In the genomic region with DNA sequence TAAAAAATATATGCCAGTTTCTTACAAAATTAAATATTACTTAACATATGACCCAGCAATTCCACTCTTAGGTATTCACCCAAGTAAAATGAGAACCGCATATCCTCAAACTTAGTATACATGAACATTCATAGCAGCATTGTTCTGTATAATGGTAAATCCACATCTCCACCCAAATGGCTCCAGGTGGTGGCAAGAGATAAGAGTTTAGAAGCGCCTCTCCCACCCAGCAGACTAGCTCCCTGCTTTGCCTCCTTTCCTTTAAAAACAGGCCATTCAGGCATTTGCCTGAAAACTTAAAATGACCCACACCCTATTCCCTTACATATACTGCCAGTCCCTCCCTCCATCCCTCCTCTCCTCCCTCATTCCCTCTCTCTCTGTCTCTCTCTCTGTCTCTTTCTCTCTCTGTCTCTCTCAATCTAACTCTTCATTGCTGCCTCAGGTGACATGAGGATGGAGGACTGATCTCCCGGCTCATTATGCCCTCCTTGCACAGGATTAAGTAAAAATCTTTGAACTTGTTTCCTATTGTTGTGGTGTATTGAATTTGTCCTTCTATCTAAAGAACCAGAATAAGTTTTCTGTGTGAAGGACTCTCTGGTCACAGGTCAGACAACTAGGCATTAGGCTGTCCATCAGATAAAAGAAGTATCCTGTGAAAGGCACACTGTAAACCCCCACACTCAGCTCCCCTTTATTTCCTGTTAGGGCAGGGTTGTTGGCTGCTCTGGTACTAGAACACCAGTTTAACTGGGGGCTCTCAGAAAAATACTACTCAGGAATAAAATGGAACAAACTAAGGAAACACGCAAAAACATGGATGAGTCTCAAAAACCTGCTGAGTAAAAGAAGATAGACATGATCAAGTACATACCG, we compare ENCODE assay signal across 1 cellular context.
TF ChIP-seq lines count a peak whose summit lies in the region.

No MANE protein-coding gene starts in this region.

TF ChIP-seq in K562, 482 proteins besides CTCF, POLR2A, EP300 and RAD21 (continued from another document and continues in another):
- TF ChIP-seq, protein P1, sequence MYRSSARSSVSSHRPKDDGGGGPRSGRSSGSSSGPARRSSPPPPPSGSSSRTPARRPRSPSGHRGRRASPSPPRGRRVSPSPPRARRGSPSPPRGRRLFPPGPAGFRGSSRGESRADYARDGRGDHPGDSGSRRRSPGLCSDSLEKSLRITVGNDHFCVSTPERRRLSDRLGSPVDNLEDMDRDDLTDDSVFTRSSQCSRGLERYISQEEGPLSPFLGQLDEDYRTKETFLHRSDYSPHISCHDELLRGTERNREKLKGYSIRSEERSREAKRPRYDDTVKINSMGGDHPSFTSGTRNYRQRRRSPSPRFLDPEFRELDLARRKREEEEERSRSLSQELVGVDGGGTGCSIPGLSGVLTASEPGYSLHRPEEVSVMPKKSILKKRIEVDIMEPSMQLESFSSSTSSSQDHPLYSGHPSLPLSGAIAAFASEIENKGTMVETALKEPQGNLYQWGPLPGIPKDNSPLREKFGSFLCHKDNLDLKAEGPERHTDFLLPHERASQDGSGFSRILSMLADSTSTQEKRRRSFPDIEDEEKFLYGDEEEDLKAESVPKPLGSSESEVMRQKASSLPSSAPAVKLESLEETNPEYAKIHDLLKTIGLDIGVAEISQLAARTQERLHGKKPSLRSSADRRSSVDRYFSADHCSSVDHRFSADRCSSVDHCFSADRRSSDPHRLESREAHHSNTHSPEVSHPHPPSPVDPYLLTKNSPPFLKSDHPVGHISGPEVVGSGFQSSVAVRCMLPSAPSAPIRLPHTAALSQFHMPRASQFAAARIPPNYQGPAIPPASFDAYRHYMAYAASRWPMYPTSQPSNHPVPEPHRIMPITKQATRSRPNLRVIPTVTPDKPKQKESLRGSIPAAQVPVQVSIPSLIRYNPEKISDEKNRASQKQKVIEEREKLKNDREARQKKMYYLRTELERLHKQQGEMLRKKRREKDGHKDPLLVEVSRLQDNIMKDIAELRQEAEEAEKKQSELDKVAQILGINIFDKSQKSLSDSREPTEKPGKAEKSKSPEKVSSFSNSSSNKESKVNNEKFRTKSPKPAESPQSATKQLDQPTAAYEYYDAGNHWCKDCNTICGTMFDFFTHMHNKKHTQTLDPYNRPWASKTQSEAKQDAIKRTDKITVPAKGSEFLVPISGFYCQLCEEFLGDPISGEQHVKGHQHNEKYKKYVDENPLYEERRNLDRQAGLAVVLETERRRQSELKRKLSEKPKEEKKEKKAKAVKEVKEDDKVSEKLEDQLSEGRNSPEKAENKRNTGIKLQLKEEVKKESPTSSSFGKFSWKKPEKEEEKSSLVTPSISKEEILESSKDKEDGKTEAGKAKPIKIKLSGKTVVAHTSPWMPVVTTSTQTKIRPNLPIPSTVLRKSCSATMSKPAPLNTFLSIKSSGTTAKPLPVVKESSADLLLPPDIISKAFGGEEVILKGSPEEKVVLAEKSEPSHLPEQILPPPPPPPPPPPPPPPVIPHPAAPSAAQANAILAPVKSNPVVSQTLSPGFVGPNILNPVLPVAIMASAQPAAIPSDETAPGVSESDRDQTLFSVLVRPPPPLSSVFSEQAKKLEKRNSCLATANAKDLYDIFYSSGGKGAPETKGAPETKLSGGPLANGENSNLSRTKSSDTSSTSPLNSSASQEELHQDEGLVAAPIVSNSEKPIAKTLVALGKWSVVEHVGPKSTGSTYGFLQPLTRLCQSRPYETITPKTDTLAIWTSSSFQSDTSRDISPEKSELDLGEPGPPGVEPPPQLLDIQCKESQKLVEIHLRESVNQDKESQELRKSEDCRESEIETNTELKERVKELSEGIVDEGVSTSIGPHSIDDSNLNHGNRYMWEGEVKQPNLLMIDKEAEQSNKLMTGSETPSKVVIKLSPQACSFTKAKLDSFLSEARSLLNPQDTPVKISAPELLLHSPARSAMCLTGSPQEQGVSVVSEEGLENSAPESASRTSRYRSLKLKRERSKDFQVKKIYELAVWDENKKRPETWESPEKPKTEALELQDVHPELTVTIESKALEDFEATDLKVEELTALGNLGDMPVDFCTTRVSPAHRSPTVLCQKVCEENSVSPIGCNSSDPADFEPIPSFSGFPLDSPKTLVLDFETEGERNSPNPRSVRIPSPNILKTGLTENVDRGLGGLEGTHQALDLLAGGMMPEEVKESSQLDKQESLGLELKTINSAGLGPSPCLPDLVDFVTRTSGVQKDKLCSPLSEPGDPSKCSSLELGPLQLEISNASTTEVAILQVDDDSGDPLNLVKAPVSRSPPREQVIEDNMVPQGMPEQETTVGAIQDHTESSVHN (IDR thresholded peaks at IDR 0.05; ENCODE audit: borderline replicate concordance in 1 of 2, low read depth in 1 of 2): no peak; a peak in 1 of 4 replicates
- no peak for TF ChIP-seq PBX2 (CRISPR knock-in tag; IDR thresholded peaks at IDR 0.05; ENCODE audit: low read depth)
- no peak for TF ChIP-seq PBX2 (tag; conservative IDR thresholded peaks at IDR 0.05; ENCODE audit: low read depth)
- TF ChIP-seq ZNF347 (CRISPR knock-in tag; IDR thresholded peaks at IDR 0.05; ENCODE audit: low read depth): no peak
- TF ChIP-seq AFF1 (IDR thresholded peaks at IDR 0.05; ENCODE audit: low read depth in 1 of 2, partially characterized antibody in 2 of 2): peak in 1 of 2 experiments; percentile 73
- no peak for TF ChIP-seq PURB (CRISPR knock-in tag; IDR thresholded peaks at IDR 0.05; ENCODE audit: low read depth)
- TF ChIP-seq RBM17 (IDR thresholded peaks at IDR 0.05; ENCODE audit: borderline replicate concordance, low read depth, low read length): no peak
- TF ChIP-seq POLR2H (tag; IDR thresholded peaks at IDR 0.05; ENCODE audit: low read depth): no peak
- no peak for TF ChIP-seq NCOA4 (IDR thresholded peaks at IDR 0.05; ENCODE audit: partially characterized antibody)
- TF ChIP-seq POLR2AphosphoS5 (IDR thresholded peaks at IDR 0.05; ENCODE audit: control insufficient read depth, insufficient read depth, low read depth, low read length): peak; percentile 87
- TF ChIP-seq CHD4 (IDR thresholded peaks at IDR 0.05; ENCODE audit: insufficient read depth, insufficient replicate concordance, low read depth, low read length, poor library complexity, severe bottlenecking): no peak
- no peak for TF ChIP-seq ZSCAN29 (IDR thresholded peaks at IDR 0.05)
- no peak for TF ChIP-seq CAMTA2 (CRISPR knock-in tag; conservative IDR thresholded peaks at IDR 0.05)
- TF ChIP-seq NFIX (CRISPR knock-in tag; IDR thresholded peaks at IDR 0.05; ENCODE audit: low read depth): no peak
- TF ChIP-seq PRPF4 (IDR thresholded peaks at IDR 0.05; ENCODE audit: insufficient read depth, low read depth, low read length, poor library complexity, severe bottlenecking): no peak
- no peak for TF ChIP-seq CBX8 (IDR thresholded peaks at IDR 0.05; ENCODE audit: borderline replicate concordance, extremely low read depth, low read depth, low read length, poor library complexity, severe bottlenecking)
- no peak for TF ChIP-seq U2AF2 (optimal IDR thresholded peaks at IDR 0.05; ENCODE audit: low read depth, low read length)
- TF ChIP-seq ZNF436 (CRISPR knock-in tag; IDR thresholded peaks at IDR 0.05): no peak
- TF ChIP-seq CBFA2T2 (conservative IDR thresholded peaks at IDR 0.05): peak; percentile 88
- TF ChIP-seq TFE3 (CRISPR knock-in tag; IDR thresholded peaks at IDR 0.05): no peak
- TF ChIP-seq, protein P2, sequence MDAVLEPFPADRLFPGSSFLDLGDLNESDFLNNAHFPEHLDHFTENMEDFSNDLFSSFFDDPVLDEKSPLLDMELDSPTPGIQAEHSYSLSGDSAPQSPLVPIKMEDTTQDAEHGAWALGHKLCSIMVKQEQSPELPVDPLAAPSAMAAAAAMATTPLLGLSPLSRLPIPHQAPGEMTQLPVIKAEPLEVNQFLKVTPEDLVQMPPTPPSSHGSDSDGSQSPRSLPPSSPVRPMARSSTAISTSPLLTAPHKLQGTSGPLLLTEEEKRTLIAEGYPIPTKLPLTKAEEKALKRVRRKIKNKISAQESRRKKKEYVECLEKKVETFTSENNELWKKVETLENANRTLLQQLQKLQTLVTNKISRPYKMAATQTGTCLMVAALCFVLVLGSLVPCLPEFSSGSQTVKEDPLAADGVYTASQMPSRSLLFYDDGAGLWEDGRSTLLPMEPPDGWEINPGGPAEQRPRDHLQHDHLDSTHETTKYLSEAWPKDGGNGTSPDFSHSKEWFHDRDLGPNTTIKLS (IDR thresholded peaks at IDR 0.05; ENCODE audit: borderline replicate concordance, low read depth): no peak
- TF ChIP-seq, protein P3, sequence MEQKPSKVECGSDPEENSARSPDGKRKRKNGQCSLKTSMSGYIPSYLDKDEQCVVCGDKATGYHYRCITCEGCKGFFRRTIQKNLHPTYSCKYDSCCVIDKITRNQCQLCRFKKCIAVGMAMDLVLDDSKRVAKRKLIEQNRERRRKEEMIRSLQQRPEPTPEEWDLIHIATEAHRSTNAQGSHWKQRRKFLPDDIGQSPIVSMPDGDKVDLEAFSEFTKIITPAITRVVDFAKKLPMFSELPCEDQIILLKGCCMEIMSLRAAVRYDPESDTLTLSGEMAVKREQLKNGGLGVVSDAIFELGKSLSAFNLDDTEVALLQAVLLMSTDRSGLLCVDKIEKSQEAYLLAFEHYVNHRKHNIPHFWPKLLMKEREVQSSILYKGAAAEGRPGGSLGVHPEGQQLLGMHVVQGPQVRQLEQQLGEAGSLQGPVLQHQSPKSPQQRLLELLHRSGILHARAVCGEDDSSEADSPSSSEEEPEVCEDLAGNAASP (IDR thresholded peaks at IDR 0.05): no peak
- no peak for TF ChIP-seq CREBBP (IDR thresholded peaks at IDR 0.05; ENCODE audit: low read depth, low read length)
- TF ChIP-seq HNRNPUL1 (IDR thresholded peaks at IDR 0.05; ENCODE audit: low read length): no peak
